Comparison of ENCODE assay signal across 13 cellular contexts in the genomic region with DNA sequence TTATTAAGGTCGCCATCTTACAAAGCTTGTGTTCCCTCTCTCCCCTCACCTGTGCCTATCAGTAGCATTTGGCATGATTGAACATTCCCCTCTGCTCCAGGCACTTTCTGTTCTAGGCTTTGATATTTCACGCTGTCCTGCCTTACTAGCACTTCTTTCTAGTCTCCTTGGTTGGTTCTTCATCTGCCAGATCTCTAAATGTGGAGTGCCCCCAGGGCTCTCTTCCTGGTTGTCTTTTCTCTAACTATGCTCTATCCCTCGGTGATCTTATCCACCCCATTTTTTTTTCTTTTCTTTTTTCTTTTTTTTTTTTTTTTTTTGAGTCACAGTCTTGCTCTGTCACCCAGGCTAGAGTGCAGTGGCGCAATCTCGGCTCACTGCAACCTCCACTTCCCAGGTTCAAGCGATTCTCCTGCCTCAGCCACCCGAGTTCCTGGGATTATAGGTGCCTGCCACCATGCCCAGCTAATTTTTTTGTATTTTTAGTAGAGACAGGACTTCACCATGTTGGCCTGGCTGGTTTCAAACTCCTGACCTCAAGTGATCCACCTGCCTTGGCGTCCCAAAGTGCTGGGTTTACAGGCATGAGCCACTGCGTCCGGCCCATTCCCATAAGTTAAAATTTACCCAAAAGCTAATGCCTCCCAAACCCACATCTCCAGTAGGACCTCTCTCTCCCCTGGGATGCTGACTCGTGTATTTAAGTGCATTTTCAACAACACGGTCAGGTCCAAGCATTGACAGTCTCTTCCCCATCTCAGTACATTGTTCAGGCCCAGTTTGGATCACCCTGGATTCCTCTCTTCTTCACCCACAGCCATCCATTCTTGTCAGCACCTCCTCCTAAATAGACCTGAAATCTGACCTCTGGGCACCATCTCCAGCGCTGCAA. TPM values are rescaled to one million over a fixed set of nuclear protein-coding genes. Genes with fewer than 3 reads are reported as not detected.
DNase-seq lines count a peak whose midpoint lies in the region; ATAC-seq and TF ChIP-seq lines count a peak whose summit lies in the region.
"Had no signal": no experiment of that assay in that cellular context is flagged by ENCODE, and none has a peak within 500 bp of the region (broad histone marks: within the 10 kb centered on the region; RNA-seq: fewer than 3 reads in every experiment).

No MANE protein-coding gene starts in this region.

- no peaks in the 10 kb centered on the region for H3K27me3 Mint-ChIP-seq in Calu3 (ENCODE audit: unreplicated experiment)

- H3K36me3 ChIP-seq in BLaER1 (peaks cover 63% of the 10 kb centered on the region), SK-N-MC (ENCODE audit: insufficient read depth, low read length) (peaks cover 54% of the 10 kb centered on the region), smooth muscle cell (ENCODE audit: low read depth) (no peaks in the 10 kb centered on the region)
- H3K36me3 ChIP-seq: left lung had no signal

- DNase-seq in Calu3 (no peak), SK-N-MC (ENCODE audit: low read depth, low spot score) (no peak), fibroblast of peridontal ligament (ENCODE audit: extremely low read depth) (peak; percentile 24), smooth muscle cell (lab: John Stamatoyannopoulos, UW; ENCODE audit: unreplicated experiment) (no peak), CD1c-positive myeloid dendritic cell (ENCODE audit: extremely low spot score) (no peak)
- DNase-seq: activated CD4-positive, alpha-beta T cell treated with anti-CD3 and anti-CD28 coated beads, Interleukin-2, amount 50 U/mL, for 1 hour; COR-L47; heart right ventricle; left lung; MG63 had no signal

- BruUV-seq in Calu3 (replicated peaks; lab: Mats Ljungman, UMichigan) = no TSS peak

- H3K4me3 ChIP-seq in BLaER1 (no peak overlapping the region), SK-N-MC (peak overlapping the region; percentile 12; the same call in 1 of the 2 replicates), smooth muscle cell (no peak overlapping the region)
- H3K4me3 ChIP-seq: heart right ventricle, left lung, MG63 had no signal

- H3K79me2 ChIP-seq in smooth muscle cell (ENCODE audit: low read depth) = peaks cover 68% of the 10 kb centered on the region

- H3F3A ChIP-seq in smooth muscle cell (ENCODE audit: low read depth) = no peaks in the 10 kb centered on the region

- CTCF ChIA-PET in Calu3 (lab: Charles Lee) = no interaction called here

- no peaks in the 10 kb centered on the region for H3K9me3 Mint-ChIP-seq in Calu3 (ENCODE audit: low read depth, unreplicated experiment)

- no peak for ATAC-seq in activated CD4-positive, CD25-positive, alpha-beta regulatory T cell treated with anti-CD3 and anti-CD28 coated beads, Interleukin-2, amount 50 U/mL, for 24 hours
- ATAC-seq in HG02571 (IDR thresholded peaks at IDR 0.05; ENCODE audit: unreplicated experiment) = no peak
- ATAC-seq: heart right ventricle, left lung had no signal

- H3K9ac ChIP-seq in BLaER1 (no peak overlapping the region), SK-N-MC (ENCODE audit: insufficient read length) (peak overlapping the region; percentile 28), smooth muscle cell (ENCODE audit: low read depth) (no peak overlapping the region)

- no peak overlapping the region for H2AFZ ChIP-seq in smooth muscle cell (ENCODE audit: low read depth)

- H4K20me1 ChIP-seq in BLaER1 (peaks cover 71% of the 10 kb centered on the region), smooth muscle cell (ENCODE audit: low read depth) (no peaks in the 10 kb centered on the region)

- H3K27ac ChIP-seq in BLaER1 = peak overlapping the region; percentile 23; the same call in 1 of the 2 replicates
- H3K27ac ChIP-seq in SK-N-MC = peak overlapping the region; percentile 62
- H3K27ac ChIP-seq in smooth muscle cell (ENCODE audit: low read depth) = no peak overlapping the region
- H3K27ac ChIP-seq: left lung had no signal

- no peaks in the 10 kb centered on the region for H3K9me3 ChIP-seq in BLaER1
- H3K9me3 ChIP-seq in SK-N-MC (ENCODE audit: low read depth, low read length) = no peaks in the 10 kb centered on the region
- H3K9me3 ChIP-seq in smooth muscle cell (replicated peaks; ENCODE audit: low read depth) = no peaks in the 10 kb centered on the region
- H3K9me3 ChIP-seq: heart right ventricle, left lung, MG63 had no signal

- no peaks in the 10 kb centered on the region for H3K27me3 ChIP-seq in BLaER1
- H3K27me3 ChIP-seq in smooth muscle cell (ENCODE audit: low read depth) = no peaks in the 10 kb centered on the region
- H3K27me3 ChIP-seq: heart right ventricle, left lung, MG63 had no signal

- peak overlapping the region; percentile 19 for H3K27ac Mint-ChIP-seq in Calu3 (ENCODE audit: unreplicated experiment)

- intact Hi-C loops in Calu3 (cut with micrococcal nuclease; ENCODE audit: unreplicated experiment) = loop anchor here (10.0 kb wide), 1 partner anchor 83 kb away; no protein-coding TSS in a partner anchor

- 89% methylated on average over 13 of the region's 13 CpGs for WGBS in smooth muscle cell (ENCODE audit: low lambda C conversion rate)

- H3K4me3 Mint-ChIP-seq in Calu3 (ENCODE audit: low read depth, unreplicated experiment) = no peak overlapping the region

- H3K36me3 Mint-ChIP-seq in Calu3 (ENCODE audit: insufficient read depth, unreplicated experiment) = peaks cover 32% of the 10 kb centered on the region

- TF ChIP-seq CTCF in Calu3 (IDR thresholded peaks at IDR 0.05; ENCODE audit: unreplicated experiment) (no peak), smooth muscle cell (IDR thresholded peaks at IDR 0.05; ENCODE audit: borderline replicate concordance, insufficient read depth, poor library complexity, severe bottlenecking) (no peak)

- peaks cover 20% of the 10 kb centered on the region for H3K4me1 Mint-ChIP-seq in Calu3 (ENCODE audit: low read depth, unreplicated experiment)

- H3K4me1 ChIP-seq in BLaER1 (peaks cover 42% of the 10 kb centered on the region), smooth muscle cell (ENCODE audit: low read depth) (peaks cover 14% of the 10 kb centered on the region)

- peak overlapping the region; percentile 54 for H3K4me2 ChIP-seq in BLaER1
- H3K4me2 ChIP-seq in smooth muscle cell = no peak overlapping the region

RNA-seq across cellular contexts. Expression of a gene that starts 5.2 kb away (rescaled TPM):
- 70.9 and 88.0 TPM in 2 replicates for total RNA-seq in Calu3 (2022)
- 20.7 and 39.1 TPM in 2 replicates for total RNA-seq in smooth muscle cell
- polyA plus RNA-seq in smooth muscle cell = 19.2 and 26.6 TPM in 2 replicates

RNA-seq across cellular contexts. Expression of a gene that starts 5.5 kb away (rescaled TPM):
- total RNA-seq in Calu3 (2022) (8.0 and 8.5 TPM in 2 replicates), smooth muscle cell (4.2 and 4.9 TPM in 2 replicates)
- 4.3 and 5.6 TPM in 2 replicates for polyA plus RNA-seq in smooth muscle cell
